ENCODE assay signal across 8 cellular contexts in the genomic region with DNA sequence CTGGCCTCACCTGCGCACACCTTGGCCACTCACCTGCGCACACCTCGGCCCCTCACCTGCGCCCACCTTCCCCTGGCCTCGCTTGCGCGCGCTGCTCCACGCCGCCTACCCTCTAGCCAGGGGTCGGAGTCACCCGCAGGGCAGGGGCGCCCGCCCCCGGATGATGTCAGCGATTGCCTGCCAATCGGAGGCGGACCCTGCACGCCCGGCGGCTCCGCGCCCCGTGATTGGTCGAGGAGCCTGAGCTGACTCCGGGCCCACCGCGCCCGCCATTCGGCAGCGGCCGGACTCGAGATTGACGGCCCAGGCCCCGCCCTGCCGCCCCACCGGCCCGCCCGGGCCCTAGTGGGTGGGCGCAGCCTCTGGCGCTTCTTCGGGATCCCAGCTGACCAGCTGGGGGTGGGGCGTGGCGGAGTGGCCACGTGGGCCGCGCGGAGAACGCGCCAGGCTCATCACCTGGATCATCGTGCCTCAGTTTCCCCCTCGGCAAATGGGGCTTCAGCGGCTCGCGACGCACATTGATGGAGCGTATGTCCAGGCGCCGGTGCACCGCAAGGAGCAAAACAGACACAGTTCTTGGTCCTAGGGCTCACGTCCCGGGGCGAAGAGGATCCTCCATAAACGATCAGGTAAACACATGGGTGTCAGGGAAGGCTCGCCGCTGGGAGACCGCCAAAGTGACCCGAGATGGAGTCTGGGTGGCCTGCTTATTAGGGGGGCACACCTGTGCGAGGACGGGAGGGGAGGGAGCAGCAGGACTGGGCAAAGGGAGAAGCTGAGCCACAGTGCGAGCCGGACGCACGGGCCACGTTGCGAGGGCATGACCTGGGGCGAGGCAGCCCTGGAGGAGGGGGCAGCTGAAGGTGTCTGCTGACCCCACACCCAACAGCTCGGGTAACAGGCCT. TPM values are rescaled to one million over a fixed set of nuclear protein-coding genes. Genes with fewer than 3 reads are reported as not detected.
DNase-seq lines count a peak whose midpoint lies in the region; ATAC-seq and TF ChIP-seq lines count a peak whose summit lies in the region.

A gene with protein sequence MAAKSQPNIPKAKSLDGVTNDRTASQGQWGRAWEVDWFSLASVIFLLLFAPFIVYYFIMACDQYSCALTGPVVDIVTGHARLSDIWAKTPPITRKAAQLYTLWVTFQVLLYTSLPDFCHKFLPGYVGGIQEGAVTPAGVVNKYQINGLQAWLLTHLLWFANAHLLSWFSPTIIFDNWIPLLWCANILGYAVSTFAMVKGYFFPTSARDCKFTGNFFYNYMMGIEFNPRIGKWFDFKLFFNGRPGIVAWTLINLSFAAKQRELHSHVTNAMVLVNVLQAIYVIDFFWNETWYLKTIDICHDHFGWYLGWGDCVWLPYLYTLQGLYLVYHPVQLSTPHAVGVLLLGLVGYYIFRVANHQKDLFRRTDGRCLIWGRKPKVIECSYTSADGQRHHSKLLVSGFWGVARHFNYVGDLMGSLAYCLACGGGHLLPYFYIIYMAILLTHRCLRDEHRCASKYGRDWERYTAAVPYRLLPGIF (minus strand): TSS at position 137 of the 905 bp plus-strand sequence. CDS start 3,441 bp downstream, outside the sequence.

- H3K27ac Mint-ChIP-seq in CD14-positive monocyte: peak within 1 kb of the TSS; percentile 77 to 91 (median 85)

- H3K9me3 ChIP-seq in left lung: no peaks in the 10 kb centered on the region

- no peaks in the 10 kb centered on the region for H3K27me3 ChIP-seq in left lung

- peak within 1 kb of the TSS; percentile 70 to 78 for H3K4me3 ChIP-seq in left lung

- peaks cover 7 to 19% (median 15%) of the 10 kb centered on the region in 7 donors for H3K9me3 Mint-ChIP-seq in CD14-positive monocyte

- H3K36me3 Mint-ChIP-seq in CD14-positive monocyte: peaks cover 9 to 14% of the 10 kb centered on the region in 2 donors

- TF ChIP-seq CTCF in CD14-positive monocyte (IDR thresholded peaks at IDR 0.05) (no peak), left lung (IDR thresholded peaks at IDR 0.05) (peak in 1 of 2 donors; percentile 36)

- peaks cover 0 to 3% (median 0%) of the 10 kb centered on the region in 3 donors for H3K27me3 Mint-ChIP-seq in CD14-positive monocyte (ENCODE audit: low read depth in 3 of 3)

- peaks cover 41% of the 10 kb centered on the region for H3K4me1 Mint-ChIP-seq in CD14-positive monocyte

- peaks cover 7 to 48% of the 10 kb centered on the region in 2 donors for H3K4me1 ChIP-seq in left lung

- DNase-seq in CD14-positive monocyte (ENCODE audit: low spot score): peak; percentile 90
- DNase-seq in NCI-H748 treated with DMSO at 0.1 percent for 48 hours (lab: John Stamatoyannopoulos, UW): peak; percentile 94
- peak; percentile 80 to 91 for DNase-seq in activated CD4-positive, alpha-beta T cell treated with anti-CD3 and anti-CD28 coated beads, Interleukin-2, amount 50 U/mL, for 24 hours (ENCODE audit: low read depth in 1 of 2, low spot score in 1 of 2)
- peak; percentile 90 for DNase-seq in dedifferentiated amniotic fluid mesenchymal stem cell (ENCODE audit: extremely low spot score)
- peak; percentile 96 to 98 for DNase-seq in left lung
- peak; percentile 90 to 93 for DNase-seq in stimulated activated CD4-positive, alpha-beta T cell treated with anti-CD3 and anti-CD28 coated beads, Interleukin-2, amount 100 ng/mL, for 48 hours

- H3K36me3 ChIP-seq in left lung: peaks cover 0 to 18% of the 10 kb centered on the region in 2 donors

- peak within 1 kb of the TSS; percentile 90 to 93 for H3K4me3 Mint-ChIP-seq in CD14-positive monocyte

- peak within 1 kb of the TSS; percentile 59 to 81 for H3K27ac ChIP-seq in left lung

- intact Hi-C loops in CD14-positive monocyte (cut with micrococcal nuclease): no loop called here
- intact Hi-C loops in left lung (cut with DNase I): no loop called here

- ATAC-seq in GM19395 (IDR thresholded peaks at IDR 0.05; ENCODE audit: unreplicated experiment) (peak; percentile 80), HG03558 (IDR thresholded peaks at IDR 0.05; ENCODE audit: extremely low read depth, unreplicated experiment) (peak; percentile 59), left lung (peak; percentile 87)

RNA-seq across cellular contexts. Expression of the gene that starts here (rescaled TPM):
- polyA plus RNA-seq in CD14-positive monocyte: 1 to 10 TPM; 2.2 to 3.9 TPM
- 100 to 1,000 TPM in 1 of 2 donors, 10 to 100 TPM in 1; 87.9 to 200 TPM for total RNA-seq in left lung

Comparison
In these comparisons a context has a peak if more than half of its experiments do, and no peak if none do; other contexts are left out.
1. Peak in every context shown above with its lines: DNase-seq, ATAC-seq, H3K4me3 ChIP-seq and H3K27ac ChIP-seq.